In genomic region chr2:8548871-8549221, GRCh38 we compare ENCODE assay signal across 1 cellular context.
TF ChIP-seq lines count a peak whose summit lies in the region.

No MANE protein-coding gene starts in this region.

TF ChIP-seq in GM23338, 12 proteins besides CTCF, POLR2A, EP300 and RAD21 (continued from another document):
- TF ChIP-seq ZNF462 (CRISPR knock-in tag; IDR thresholded peaks at IDR 0.05): no peak
TF ChIP-seq in GM23338: peak in this region for 0.
